In genomic region chr17:62510247-62510819, GRCh38 we compare ENCODE assay signal across 1 cellular context.
TF ChIP-seq lines count a peak whose summit lies in the region.

No MANE protein-coding gene starts in this region.

TF ChIP-seq in HEK293, 187 proteins besides CTCF, POLR2A, EP300 and RAD21:
- TF ChIP-seq ZNF510 (tag by site-specific recombination; IDR thresholded peaks at IDR 0.05; ENCODE audit: insufficient replicate concordance), result peak; percentile 30
TF ChIP-seq in HEK293: peak in this region for 1; not testable (repeated sequence) for 186.
